10 cellular contexts compared by ENCODE assay signal in genomic region chr17:57551321-57552079, GRCh38.
DNase-seq lines count a peak whose midpoint lies in the region; ATAC-seq and TF ChIP-seq lines count a peak whose summit lies in the region.
"Had no signal": no experiment of that assay in that cellular context is flagged by ENCODE, and none has a peak within 500 bp of the region (broad histone marks: within the 10 kb centered on the region; RNA-seq: fewer than 3 reads in every experiment).

No MANE protein-coding gene starts in this region.

- no peaks in the 10 kb centered on the region for H3F3A ChIP-seq in GM23338 (replicated peaks; ENCODE audit: low read depth)

- H3K79me2 ChIP-seq in GM23338 (replicated peaks; ENCODE audit: insufficient read depth): 0 out of 2 replicates have a peak, but pooled peaks cover 6% of the 10 kb centered on the region

- no peak for DNase-seq in GM23338 (ENCODE audit: low spot score)
- DNase-seq in NCI-H526 (lab: John Stamatoyannopoulos, UW): peak; percentile 91 to 93
- DNase-seq in nephron progenitor cell: no peak
- DNase-seq in brain microvascular endothelial cell: no peak
- DNase-seq in NCI-H226: no peak
- no peak for DNase-seq in HAP-1 (ENCODE audit: low spot score in 2 of 2)
- DNase-seq: central memory CD4-positive, alpha-beta T cell; immature natural killer cell had no signal

- H3K9me3 ChIP-seq in HAP-1: no peaks in the 10 kb centered on the region

- H4K20me1 ChIP-seq in GM23338 (replicated peaks; ENCODE audit: insufficient read depth): peaks cover 11% of the 10 kb centered on the region; the same call in 1 of the 2 replicates

- H3K9me3 Mint-ChIP-seq in GM23338: no peaks in the 10 kb centered on the region
- no peaks in the 10 kb centered on the region for H3K9me3 Mint-ChIP-seq in nephron progenitor cell
- H3K9me3 Mint-ChIP-seq: immature natural killer cell had no signal

- H3K27ac Mint-ChIP-seq in GM23338 (peak overlapping the region; percentile 27; the same call in 1 of the 2 replicates), nephron progenitor cell (peak overlapping the region; percentile 99)
- H3K27ac Mint-ChIP-seq: immature natural killer cell had no signal

- H3K27me3 ChIP-seq in GM23338 (ENCODE audit: insufficient read depth): no peaks in the 10 kb centered on the region
- H3K27me3 ChIP-seq in brain microvascular endothelial cell (replicated peaks): no peaks in the 10 kb centered on the region
- H3K27me3 ChIP-seq in HAP-1 (ENCODE audit: low read depth): no peaks in the 10 kb centered on the region

- H3K27ac ChIP-seq in GM23338 (ENCODE audit: low read depth) (no peak overlapping the region), brain microvascular endothelial cell (no peak overlapping the region)

- no peak overlapping the region for H3K4me3 ChIP-seq in GM23338
- no peak overlapping the region for H3K4me3 ChIP-seq in brain microvascular endothelial cell (ENCODE audit: low read depth, low read length)
- no peak overlapping the region for H3K4me3 ChIP-seq in HAP-1

- H2AFZ ChIP-seq in GM23338: no peak overlapping the region

- H3K4me3 Mint-ChIP-seq in GM23338 (peak overlapping the region; percentile 17; the same call in 1 of the 3 replicates), nephron progenitor cell (peak overlapping the region; percentile 57)
- H3K4me3 Mint-ChIP-seq: immature natural killer cell had no signal

- peak overlapping the region; percentile 57 for H3K4me2 ChIP-seq in GM23338

- H3K4me1 ChIP-seq in GM23338 (ENCODE audit: insufficient read depth) (peaks cover 69% of the 10 kb centered on the region), HAP-1 (peaks cover 41% of the 10 kb centered on the region)

- peaks cover 86% of the 10 kb centered on the region for H3K4me1 Mint-ChIP-seq in GM23338
- H3K4me1 Mint-ChIP-seq in nephron progenitor cell: peaks cover 100% of the 10 kb centered on the region

- in situ Hi-C loops in brain microvascular endothelial cell (cut with HindIII; ENCODE audit: low pct_ligation_motif_present, low sequenced_read_pairs): no loop called here
- in situ Hi-C loops in HAP-1 (cut with MboI; ENCODE audit: low sequenced_read_pairs): no loop called here

- ATAC-seq in GM18907 (IDR thresholded peaks at IDR 0.05; ENCODE audit: unreplicated experiment) (peak; percentile 65), GM23338 (no peak; the same call in 2 of the 3 replicates), GM21528 (IDR thresholded peaks at IDR 0.05; ENCODE audit: low FRiP score, unreplicated experiment) (no peak)

- H3K36me3 ChIP-seq in GM23338 (ENCODE audit: insufficient read depth): no peaks in the 10 kb centered on the region
- H3K36me3 ChIP-seq in brain microvascular endothelial cell (replicated peaks): no peaks in the 10 kb centered on the region
- no peaks in the 10 kb centered on the region for H3K36me3 ChIP-seq in HAP-1 (replicated peaks)

- H3K36me3 Mint-ChIP-seq in GM23338 (ENCODE audit: low read depth): no peaks in the 10 kb centered on the region
- no peaks in the 10 kb centered on the region for H3K36me3 Mint-ChIP-seq in nephron progenitor cell (ENCODE audit: low read depth)

- TF ChIP-seq CTCF in GM23338 (conservative IDR thresholded peaks at IDR 0.05; ENCODE audit: low read depth in 2 of 2) (no peak), nephron progenitor cell (IDR thresholded peaks at IDR 0.05) (no peak), brain microvascular endothelial cell (IDR thresholded peaks at IDR 0.05; ENCODE audit: low read depth, low read length, missing control alignments) (no peak)

- H3K27me3 Mint-ChIP-seq in GM23338 (ENCODE audit: insufficient read depth, low read depth, poor library complexity) (peaks cover 9% of the 10 kb centered on the region), nephron progenitor cell (ENCODE audit: low read depth, poor library complexity) (peaks cover 4% of the 10 kb centered on the region)

- H3K9me2 ChIP-seq in GM23338 (ENCODE audit: insufficient read depth): no peaks in the 10 kb centered on the region

TF ChIP-seq in GM23338, 12 proteins besides CTCF, POLR2A, EP300 and RAD21:
- TF ChIP-seq JUNB (IDR thresholded peaks at IDR 0.05; ENCODE audit: unreplicated experiment) (no peak), ZNF114 (CRISPR knock-in tag; IDR thresholded peaks at IDR 0.05) (no peak), POLR2AphosphoS5 (IDR thresholded peaks at IDR 0.05; ENCODE audit: low read depth) (no peak), EZH2phosphoT487 (IDR thresholded peaks at IDR 0.05; ENCODE audit: unreplicated experiment) (no peak)

Comparison
In these comparisons a context has a peak if more than half of its experiments do, and no peak if none do; other contexts are left out.
1. DNase-seq: peak in NCI-H526 (2 of 2); none in GM23338 (single experiment), nephron progenitor cell (single experiment), brain microvascular endothelial cell (single experiment), NCI-H226 (single experiment) and HAP-1 (0 of 2).